ENCODE assay signal across 8 cellular contexts in genomic region chr2:234929002-234929401, GRCh38.
"Had no signal": no experiment of that assay in that cellular context is flagged by ENCODE, and none has a peak within 500 bp of the region (broad histone marks: within the 10 kb centered on the region; RNA-seq: fewer than 3 reads in every experiment).

No MANE protein-coding gene starts in this region.

- H3K27ac Mint-ChIP-seq: IgD-negative memory B cell had no signal

- H3K4me1 Mint-ChIP-seq: IgD-negative memory B cell had no signal

- DNase-seq: GM23248, GOT3, H7, HCEC 1CT, KBM-7 had no signal

- ATAC-seq: HepG2 had no signal

- H3K4me3 ChIP-seq: GM23248 had no signal

- H3K36me3 Mint-ChIP-seq: IgD-negative memory B cell had no signal

- H3K9ac ChIP-seq: GM23248 had no signal

- H2AFZ ChIP-seq: GM23248 had no signal

- H3K4me3 Mint-ChIP-seq: IgD-negative memory B cell had no signal

- H3K27ac ChIP-seq: GM23248, HL-60 had no signal
